In genomic region chr6:83067448-83068413, GRCh38 we compare ENCODE assay signal across 8 cellular contexts. TPM values are rescaled to one million over a fixed set of nuclear protein-coding genes. Genes with fewer than 3 reads are reported as not detected.
DNase-seq lines count a peak whose midpoint lies in the region; TF ChIP-seq lines count a peak whose summit lies in the region.

TSS of gene DOP1A (plus strand) at chr6:83067671. CDS start at chr6:83096978, 29,307 bp downstream.

- H3K4ac ChIP-seq in neuronal stem cell (ENCODE audit: low read length): no peak within 1 kb of the TSS

- H3K36me3 Mint-ChIP-seq in activated naive CD4-positive, alpha-beta T cell treated with anti-CD3 and anti-CD28 coated beads for 36 hours (ENCODE audit: low read depth): peaks cover 5% of the 10 kb centered on the region

- TF ChIP-seq CTCF in GM06990 (IDR thresholded peaks at IDR 0.05; ENCODE audit: insufficient read depth, low read length, poor library complexity, severe bottlenecking): peak; percentile 96
- TF ChIP-seq CTCF in HFF-Myc (IDR thresholded peaks at IDR 0.05; ENCODE audit: low read depth, low read length, missing control alignments): peak; percentile 97
- no peak for TF ChIP-seq CTCF in subcutaneous adipose tissue (IDR thresholded peaks at IDR 0.05; ENCODE audit: low read depth)

- intact Hi-C loops in activated naive CD4-positive, alpha-beta T cell treated with anti-CD3 and anti-CD28 coated beads for 36 hours (cut with micrococcal nuclease): loop anchor here (1.0 to 5.0 kb wide), 7 partner anchors 126 to 1950 kb away; partner anchors contain the start of genes CEP162, CYB5R4, PGM3 and RWDD2A

- peak; percentile 97 for DNase-seq in GM06990 (ENCODE audit: extremely low read depth, insufficient read length)
- peak; percentile 80 for DNase-seq in HFF-Myc (ENCODE audit: extremely low read depth, low read depth)
- DNase-seq in MV-4-11 (lab: John Stamatoyannopoulos, UW): peak; percentile 92
- DNase-seq in SK-MEL-5 (ENCODE audit: low read depth, low spot score): peak; percentile 91
- peak; percentile 98 for DNase-seq in activated naive CD4-positive, alpha-beta T cell treated with anti-CD3 and anti-CD28 coated beads for 36 hours
- DNase-seq in foreskin melanocyte: peak; percentile 83
- DNase-seq in neuronal stem cell (ENCODE audit: low spot score): peak; percentile 91

- no CpG with 5 or more reads among the region's 77 CpGs for WGBS in neuronal stem cell (ENCODE audit: extremely low coverage in 2 of 2, insufficient read length in 2 of 2, insufficient replicate concordance in 1 of 2), 2 donors

- H3K27me3 ChIP-seq in GM06990 (replicated peaks; ENCODE audit: control insufficient read depth, insufficient read depth, low read length) (no peaks in the 10 kb centered on the region), neuronal stem cell (ENCODE audit: control insufficient read depth in 3 of 3, insufficient read depth in 3 of 3, low read depth in 1 of 3, low read length in 3 of 3) (no peaks in the 10 kb centered on the region)

- H3K79me1 ChIP-seq in neuronal stem cell (ENCODE audit: low read depth, low read length): no peaks in the 10 kb centered on the region

- H3K23ac ChIP-seq in neuronal stem cell (ENCODE audit: low read depth, low read length, poor library complexity): peak within 1 kb of the TSS; percentile 80

- peak within 1 kb of the TSS; percentile 76 for H3K27ac Mint-ChIP-seq in activated naive CD4-positive, alpha-beta T cell treated with anti-CD3 and anti-CD28 coated beads for 36 hours

- peak within 1 kb of the TSS; percentile 66 for H3K27ac ChIP-seq in neuronal stem cell (replicated peaks; ENCODE audit: low read length)

- H3K9me3 ChIP-seq in neuronal stem cell (replicated peaks in 1 of 2; ENCODE audit: control insufficient read depth in 2 of 2, insufficient read depth in 1 of 2, low read depth in 1 of 2, low read length in 2 of 2): no peaks in the 10 kb centered on the region

- H3K14ac ChIP-seq in neuronal stem cell (ENCODE audit: low read length): peak within 1 kb of the TSS; percentile 94

- peak within 1 kb of the TSS; percentile 87 for H3K4me3 ChIP-seq in GM06990 (replicated peaks; ENCODE audit: low read depth, low read length)
- peak within 1 kb of the TSS; percentile 82 for H3K4me3 ChIP-seq in HFF-Myc (replicated peaks; ENCODE audit: low read depth, low read length)
- H3K4me3 ChIP-seq in neuronal stem cell (ENCODE audit: low read length in 2 of 2): peak within 1 kb of the TSS; percentile 86 to 89

- CTCF ChIA-PET in activated naive CD4-positive, alpha-beta T cell treated with anti-CD3 and anti-CD28 coated beads for 36 hours (lab: Charles Lee): interaction anchor here (0.6 to 8.6 kb wide), 34 partner anchors 8 to 819 kb away, joined by 3 to 149 read pairs (median 5); partner anchors contain the start of genes IBTK, PGM3, PRSS35 and RWDD2A

- H2AFZ ChIP-seq in neuronal stem cell (ENCODE audit: low read length): peak within 1 kb of the TSS; percentile 97

- H3K36me3 ChIP-seq in GM06990 (ENCODE audit: control insufficient read depth, insufficient read depth, low read length) (no peaks in the 10 kb centered on the region), neuronal stem cell (replicated peaks in 1 of 2; ENCODE audit: control insufficient read depth in 2 of 2, insufficient read depth in 2 of 2, low read length in 2 of 2) (peaks cover 0 to 2% of the 10 kb centered on the region in 2 donors)

- no peak within 1 kb of the TSS for H4K91ac ChIP-seq in neuronal stem cell (ENCODE audit: low read depth, low read length, poor library complexity)

- no peak within 1 kb of the TSS for H2BK12ac ChIP-seq in neuronal stem cell (ENCODE audit: low read length)

- peak within 1 kb of the TSS; percentile 91 for H3K18ac ChIP-seq in neuronal stem cell (ENCODE audit: low read length)

- in situ Hi-C loops in SK-MEL-5 (cut with HindIII; ENCODE audit: low pct_unique_long_range_greater_than_20kb, low sequenced_read_pairs): no loop called here

- H2BK15ac ChIP-seq in neuronal stem cell (ENCODE audit: low read length): peak within 1 kb of the TSS; percentile 58

- H3K4me1 ChIP-seq in neuronal stem cell (ENCODE audit: control insufficient read depth in 2 of 2, insufficient read depth in 1 of 2, low read depth in 1 of 2, low read length in 2 of 2): peaks cover 2 to 9% of the 10 kb centered on the region in 2 donors

- peak within 1 kb of the TSS; percentile 87 for H2BK5ac ChIP-seq in neuronal stem cell (ENCODE audit: low read length)

- H2BK120ac ChIP-seq in neuronal stem cell (ENCODE audit: low read depth, low read length): no peak within 1 kb of the TSS

- no peak within 1 kb of the TSS for H4K8ac ChIP-seq in neuronal stem cell (ENCODE audit: low read depth, low read length)

- H3K4me2 ChIP-seq in neuronal stem cell (ENCODE audit: insufficient read depth, low read length, poor library complexity, severe bottlenecking): peak within 1 kb of the TSS; percentile 94

- peak within 1 kb of the TSS; percentile 86 for H3K9ac ChIP-seq in neuronal stem cell (ENCODE audit: low read depth, low read length, poor library complexity)

- H3K27me3 Mint-ChIP-seq in activated naive CD4-positive, alpha-beta T cell treated with anti-CD3 and anti-CD28 coated beads for 36 hours (ENCODE audit: low read depth): no peaks in the 10 kb centered on the region

- peak within 1 kb of the TSS; percentile 87 for H3K4me3 Mint-ChIP-seq in activated naive CD4-positive, alpha-beta T cell treated with anti-CD3 and anti-CD28 coated beads for 36 hours

- no peaks in the 10 kb centered on the region for H3K9me3 Mint-ChIP-seq in activated naive CD4-positive, alpha-beta T cell treated with anti-CD3 and anti-CD28 coated beads for 36 hours

- peaks cover 40% of the 10 kb centered on the region for H3K4me1 Mint-ChIP-seq in activated naive CD4-positive, alpha-beta T cell treated with anti-CD3 and anti-CD28 coated beads for 36 hours (ENCODE audit: low read depth)

- no peak within 1 kb of the TSS for H2AK5ac ChIP-seq in neuronal stem cell (ENCODE audit: low read depth, low read length)

RNA-seq across cellular contexts. Expression of gene DOP1A, which starts in this region (rescaled TPM):
- total RNA-seq in SK-MEL-5 (2014; rRNA removed; shearing (Covaris generic)): 5.3 and 11.5 TPM in 2 replicates
- polyA plus RNA-seq in SK-MEL-5 (2015; cell fraction: cytosol; rRNA removed): 2.5 and 3.7 TPM in 2 replicates
- 17.3 and 22.3 TPM in 2 replicates for polyA plus RNA-seq in SK-MEL-5 (2015; cell fraction: nucleus; rRNA removed)
- total RNA-seq in activated naive CD4-positive, alpha-beta T cell treated with anti-CD3 and anti-CD28 coated beads for 36 hours: 1 to 10 TPM; 5.0 to 6.5 TPM
- polyA plus RNA-seq in neuronal stem cell (2013, experiment 1 of 2): 5.1 TPM
- 5.7 TPM for polyA plus RNA-seq in neuronal stem cell (2013, experiment 2 of 2)
- total RNA-seq in subcutaneous adipose tissue: 10 to 100 TPM; 26.7 to 33.9 (median 31.8) TPM

Comparison
In these comparisons a context has a peak if more than half of its experiments do, and no peak if none do; other contexts are left out.
1. Peak in every context shown above with its lines: DNase-seq, H3K4me3 ChIP-seq and H3K27ac ChIP-seq.